Comparison of ENCODE assay signal across 8 cellular contexts in genomic region chr6:4155848-4156466, GRCh38. TPM values are rescaled to one million over a fixed set of nuclear protein-coding genes. Genes with fewer than 3 reads are reported as not detected.
DNase-seq lines count a peak whose midpoint lies in the region; ATAC-seq, FAIRE-seq and TF ChIP-seq lines count a peak whose summit lies in the region.

No MANE protein-coding gene starts in this region.

- in situ Hi-C loops in HepG2 (cut with HindIII; ENCODE audit: extremely low pct_ligation_motif_present, low pct_unique_long_range_greater_than_20kb) = loop anchor here (5.0 kb wide), 1 partner anchor 99 kb away; no protein-coding TSS in a partner anchor

- H2AFZ ChIP-seq in HepG2 (ENCODE audit: low read length) = no peak overlapping the region

- no peaks in the 10 kb centered on the region for H3K9me3 ChIP-seq in HepG2 (ENCODE audit: low read length)

- H3K27me3 ChIP-seq in HepG2 (ENCODE audit: control insufficient read depth in 1 of 2, insufficient read depth in 2 of 2, low read length in 2 of 2) = peaks cover 2 to 24% of the 10 kb centered on the region in 2 experiments; a peak in 3 of 5 replicates

- H3K4me2 ChIP-seq in HepG2 (ENCODE audit: low read depth, low read length) = peak overlapping the region; percentile 37; the same call in 1 of the 2 replicates

- 4% methylated on average over 6 of the region's 6 CpGs for WGBS in HepG2 (ENCODE audit: low lambda C conversion rate)

- no peak overlapping the region for H3K4me3 ChIP-seq in choroid plexus epithelial cell (ENCODE audit: low read depth, low read length)
- H3K4me3 ChIP-seq in HepG2 (replicated peaks in 1 of 3; ENCODE audit: insufficient read depth in 1 of 3, low read depth in 2 of 3, low read length in 3 of 3) = no peak overlapping the region

- H3K4me1 ChIP-seq in HepG2 (ENCODE audit: insufficient read depth, low read length) = peaks cover 5% of the 10 kb centered on the region; the same call in 1 of the 2 replicates

- TF ChIP-seq POLR2A in HepG2 (IDR thresholded peaks at IDR 0.05; ENCODE audit: insufficient read depth in 1 of 2, low read depth in 2 of 2, low read length in 2 of 2) = no peak

- DNase-seq in NCI-H524 (lab: John Stamatoyannopoulos, UW) (peak; percentile 23 to 79), choroid plexus epithelial cell (ENCODE audit: low read depth) (peak; percentile 91), HepG2 (ENCODE audit: low spot score) (peak; percentile 84)
- DNase-seq in activated CD4-positive, alpha-beta T cell treated with anti-CD3 and anti-CD28 coated beads for 24 hours (ENCODE audit: low read depth in 2 of 2) = peak; percentile 63 to 78
- DNase-seq in stimulated activated CD4-positive, alpha-beta T cell treated with anti-CD3 and anti-CD28 coated beads, Interleukin-4, amount 100 ng/mL, for 4 hours = peak; percentile 60 to 76

- no peak overlapping the region for H3K27ac ChIP-seq in 22Rv1
- H3K27ac ChIP-seq in HepG2 (ENCODE audit: extremely low read length, insufficient read depth, low read length) = no peak overlapping the region

- POLR2A ChIA-PET in HepG2 (lab: Yijun Ruan, JAX) = interaction anchor here (1.0 kb wide), 1 partner anchor 20 kb away, joined by 3 read pairs; the partner anchor contains the start of gene ECI2

- TF ChIP-seq CTCF in 22Rv1 (IDR thresholded peaks at IDR 0.05) = peak; percentile 92
- TF ChIP-seq CTCF in choroid plexus epithelial cell (conservative IDR thresholded peaks at IDR 0.05; ENCODE audit: low read depth, low read length) = peak; percentile 91
- peak; percentile 93 for TF ChIP-seq CTCF in HepG2 (CRISPR knock-in tag; IDR thresholded peaks at IDR 0.05)

- ATAC-seq in GM18511 (IDR thresholded peaks at IDR 0.05; ENCODE audit: unreplicated experiment) (peak; percentile 87), HG03378 (IDR thresholded peaks at IDR 0.05; ENCODE audit: unreplicated experiment) (peak; percentile 72), HepG2 (peak; percentile 95)

- TF ChIP-seq EP300 in HepG2 (IDR thresholded peaks at IDR 0.05; ENCODE audit: low read depth in 2 of 2, low read length in 2 of 2) (no peak), HepG2 (CRISPR knock-in tag; IDR thresholded peaks at IDR 0.05; ENCODE audit: borderline replicate concordance) (no peak)

- H3K79me2 ChIP-seq in HepG2 (ENCODE audit: insufficient read depth, low read length) = no peaks in the 10 kb centered on the region

- H4K20me1 ChIP-seq in HepG2 (ENCODE audit: insufficient read depth, low read length) = no peaks in the 10 kb centered on the region

- H3K9ac ChIP-seq in HepG2 (ENCODE audit: insufficient read depth, low read depth, low read length) = no peak overlapping the region

- BruUV-seq in HepG2 (replicated peaks; lab: Mats Ljungman, UMichigan) = no TSS peak

- peak; percentile 85 for TF ChIP-seq RAD21 in HepG2 (CRISPR knock-in tag; IDR thresholded peaks at IDR 0.05)

- CTCF ChIA-PET in HepG2 (lab: Yijun Ruan, JAX; ENCODE audit: low intra/inter-chr PET ratio, low total read pairs) = interaction anchor here (0.8 to 3.1 kb wide), 4 partner anchors 30 to 133 kb away, joined by 3 to 44 read pairs (median 18); no protein-coding TSS in a partner anchor

- no peaks in the 10 kb centered on the region for H3K36me3 ChIP-seq in HepG2 (replicated peaks in 1 of 2; ENCODE audit: control insufficient read depth in 1 of 2, insufficient read depth in 2 of 2, low read length in 2 of 2)

- FAIRE-seq in HepG2 (lab: Jason Lieb, UNC) = peak; percentile 93

- intact Hi-C loops in HepG2 (cut with micrococcal nuclease; ENCODE audit: unreplicated experiment) = loop anchor here (1.0 kb wide), 2 partner anchors 30 to 101 kb away; no protein-coding TSS in a partner anchor

TF ChIP-seq in HepG2, 621 proteins besides CTCF, POLR2A, EP300 and RAD21 (continues in another document):
- TF ChIP-seq ZSCAN9 (CRISPR knock-in tag; IDR thresholded peaks at IDR 0.05; ENCODE audit: borderline replicate concordance) (peak; percentile 55; the same call in 1 of the 2 replicates), FOSL2 (CRISPR knock-in tag; IDR thresholded peaks at IDR 0.05) (peak; percentile 77), STAG1 (CRISPR knock-in tag; IDR thresholded peaks at IDR 0.05) (peak; percentile 95), ZNF660 (CRISPR knock-in tag; IDR thresholded peaks at IDR 0.05; ENCODE audit: borderline replicate concordance, low read depth) (no peak), RARA (CRISPR knock-in tag; IDR thresholded peaks at IDR 0.05) (peak; percentile 33; the same call in 1 of the 2 replicates), YEATS2 (CRISPR knock-in tag; IDR thresholded peaks at IDR 0.05; ENCODE audit: borderline replicate concordance) (peak; percentile 21; the same call in 1 of the 2 replicates), ZNF704 (CRISPR knock-in tag; IDR thresholded peaks at IDR 0.05; ENCODE audit: borderline replicate concordance) (no peak), SAP130 (CRISPR knock-in tag; IDR thresholded peaks at IDR 0.05; ENCODE audit: low read depth) (peak; percentile 36), ERF (CRISPR knock-in tag; IDR thresholded peaks at IDR 0.05) (peak; percentile 45; the same call in 1 of the 2 replicates), HOMEZ (CRISPR knock-in tag; IDR thresholded peaks at IDR 0.05; ENCODE audit: low read depth) (peak; percentile 55; the same call in 1 of the 2 replicates), PATZ1 (CRISPR knock-in tag; IDR thresholded peaks at IDR 0.05) (peak; percentile 36; the same call in 1 of the 2 replicates), ZNF274 (CRISPR knock-in tag; IDR thresholded peaks at IDR 0.05) (no peak), MAFK (conservative IDR thresholded peaks at IDR 0.05 in 1 of 2, IDR thresholded peaks at IDR 0.05 in 1 of 2; ENCODE audit: low read length in 2 of 2) (peak; percentile 6 to 36; a peak in 2 of 4 replicates), MBD4 (IDR thresholded peaks at IDR 0.05; ENCODE audit: borderline replicate concordance, low read length) (no peak), AGO1 (IDR thresholded peaks at IDR 0.05; ENCODE audit: low read depth, low read length, poor library complexity, severe bottlenecking) (no peak), ZNF720 (CRISPR knock-in tag; IDR thresholded peaks at IDR 0.05) (no peak)

RNA-seq across cellular contexts. Expression of gene ECI2, which starts 20.6 kb away (rescaled TPM):
- total RNA-seq in HepG2 (2016; rRNA removed; fragmentation: Illumina TruSeq; extraction: Trizol) = 228 and 337 TPM in 2 replicates
- total RNA-seq in HepG2 (2016; cell fraction: cytosol; rRNA removed; fragmentation: Illumina TruSeq; extraction: Trizol; ENCODE audit: low read depth) = 142 and 170 TPM in 2 replicates
- total RNA-seq in HepG2 (2016; cell fraction: insoluble cytoplasmic fraction; rRNA removed; fragmentation: Illumina TruSeq; extraction: Trizol) = 226 and 334 TPM in 2 replicates
- total RNA-seq in HepG2 (2016; cell fraction: membrane; rRNA removed; fragmentation: Illumina TruSeq; extraction: Trizol) = 239 and 268 TPM in 2 replicates
- 94.6 and 110 TPM in 2 replicates for total RNA-seq in HepG2 (2016; cell fraction: nucleus; rRNA removed; fragmentation: Illumina TruSeq; extraction: Trizol)
- polyA plus RNA-seq in HepG2 (2011; rRNA removed) = 78.5 and 80.2 TPM in 2 replicates
- polyA plus RNA-seq in HepG2 (2011; cell fraction: cytosol; rRNA removed) = 78.1 and 113 TPM in 2 replicates
- 59.3 and 69.8 TPM in 2 replicates for polyA plus RNA-seq in HepG2 (2011; cell fraction: nucleus; rRNA removed)
- 166 and 277 TPM in 2 replicates for polyA plus RNA-seq in HepG2 (2012)
- 173 and 229 TPM in 2 replicates for polyA plus RNA-seq in HepG2 (2016; cell fraction: cytosol; fragmentation: Illumina TruSeq; extraction: Trizol; ENCODE audit: low read depth)
- polyA plus RNA-seq in HepG2 (2016; cell fraction: insoluble cytoplasmic fraction; fragmentation: Illumina TruSeq; extraction: Trizol; ENCODE audit: low read depth) = 354 and 362 TPM in 2 replicates
- 225 and 255 TPM in 2 replicates for polyA plus RNA-seq in HepG2 (2016; cell fraction: membrane; fragmentation: Illumina TruSeq; extraction: Trizol; ENCODE audit: low read depth)
- polyA plus RNA-seq in HepG2 (2016; cell fraction: nucleus; fragmentation: Illumina TruSeq; extraction: Trizol; ENCODE audit: insufficient read depth, low read depth) = 139 and 150 TPM in 2 replicates
- polyA minus RNA-seq in HepG2 (2011; rRNA and poly(A)+ RNA removed; ENCODE audit: low replicate concordance) = 40.9 and 50.3 TPM in 2 replicates
- 68.2 and 70.5 TPM in 2 replicates for polyA minus RNA-seq in HepG2 (2011; cell fraction: cytosol; rRNA and poly(A)+ RNA removed)
- 62.2 and 98.1 TPM in 2 replicates for polyA minus RNA-seq in HepG2 (2011; cell fraction: nucleus; rRNA and poly(A)+ RNA removed)
